ENCODE assay signal across 21 cellular contexts in the genomic region with DNA sequence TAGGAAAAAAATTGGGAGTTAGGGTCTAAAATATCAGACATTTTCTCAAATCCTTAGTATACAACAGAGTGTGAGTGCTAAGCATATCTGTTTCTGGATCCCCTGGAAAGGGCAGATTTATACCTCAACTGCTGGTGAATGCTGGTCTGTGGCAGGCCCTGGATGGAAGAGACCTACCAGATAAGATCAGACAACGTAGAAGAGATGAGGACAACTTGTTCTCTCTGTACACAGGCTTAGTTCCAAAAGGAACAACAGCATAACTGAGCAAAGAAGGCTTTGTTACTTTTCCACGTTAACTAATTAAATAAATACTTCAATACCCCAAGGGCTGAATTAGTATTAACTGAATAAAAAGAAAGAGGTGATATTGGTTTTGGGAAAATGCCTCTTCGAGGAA.
"Had no signal": no experiment of that assay in that cellular context is flagged by ENCODE, and none has a peak within 500 bp of the region (broad histone marks: within the 10 kb centered on the region; RNA-seq: fewer than 3 reads in every experiment).

No MANE protein-coding gene starts in this region.

- H3K36me3 Mint-ChIP-seq: mesothelial cell of epicardium had no signal

- H3K27ac Mint-ChIP-seq: immature natural killer cell, mesothelial cell of epicardium had no signal

- ATAC-seq: foreskin keratinocyte, gastroesophageal sphincter, heart left ventricle, left colon, left lung, left ventricle myocardium superior, lower lobe of right lung had no signal

- DNase-seq: dermis blood vessel endothelial cell; dorsolateral prefrontal cortex; effector CD4-positive, alpha-beta T cell; effector memory CD4-positive, alpha-beta T cell; foreskin keratinocyte; heart left ventricle; hypothalamus; immature natural killer cell; islet precursor cell; kidney; kidney glomerular epithelial cell; left colon; left lung; left ventricle myocardium superior; lower lobe of right lung; mesenchymal stem cell had no signal

- H3K27ac ChIP-seq: coronary artery, dorsolateral prefrontal cortex, esophagus muscularis mucosa, foreskin keratinocyte, gastroesophageal sphincter, heart left ventricle, hepatocyte, left lung, lower lobe of right lung had no signal

- H3K4me3 Mint-ChIP-seq: immature natural killer cell, mesothelial cell of epicardium had no signal

- H3K36me3 ChIP-seq: esophagus muscularis mucosa, gastroesophageal sphincter, heart left ventricle, left lung, lower lobe of right lung had no signal

- H3K9me3 ChIP-seq: esophagus muscularis mucosa, gastroesophageal sphincter, heart left ventricle, left lung, lower lobe of right lung had no signal

- H3K4me1 ChIP-seq: esophagus muscularis mucosa, foreskin keratinocyte, gastroesophageal sphincter, heart left ventricle, left lung, lower lobe of right lung had no signal

- H2AFZ ChIP-seq: hepatocyte had no signal

- H3K4me3 ChIP-seq: coronary artery, dorsolateral prefrontal cortex, esophagus muscularis mucosa, gastroesophageal sphincter, heart left ventricle, hepatocyte, left lung, lower lobe of right lung had no signal

- H3K4me1 Mint-ChIP-seq: immature natural killer cell had no signal

- H3K4me2 ChIP-seq: hepatocyte had no signal

- H3K79me2 ChIP-seq: hepatocyte had no signal

- H3K27me3 ChIP-seq: dorsolateral prefrontal cortex, esophagus muscularis mucosa, foreskin keratinocyte, gastroesophageal sphincter, heart left ventricle, hepatocyte, left lung had no signal
